Comparison of ENCODE assay signal across 27 cellular contexts in the genomic region with DNA sequence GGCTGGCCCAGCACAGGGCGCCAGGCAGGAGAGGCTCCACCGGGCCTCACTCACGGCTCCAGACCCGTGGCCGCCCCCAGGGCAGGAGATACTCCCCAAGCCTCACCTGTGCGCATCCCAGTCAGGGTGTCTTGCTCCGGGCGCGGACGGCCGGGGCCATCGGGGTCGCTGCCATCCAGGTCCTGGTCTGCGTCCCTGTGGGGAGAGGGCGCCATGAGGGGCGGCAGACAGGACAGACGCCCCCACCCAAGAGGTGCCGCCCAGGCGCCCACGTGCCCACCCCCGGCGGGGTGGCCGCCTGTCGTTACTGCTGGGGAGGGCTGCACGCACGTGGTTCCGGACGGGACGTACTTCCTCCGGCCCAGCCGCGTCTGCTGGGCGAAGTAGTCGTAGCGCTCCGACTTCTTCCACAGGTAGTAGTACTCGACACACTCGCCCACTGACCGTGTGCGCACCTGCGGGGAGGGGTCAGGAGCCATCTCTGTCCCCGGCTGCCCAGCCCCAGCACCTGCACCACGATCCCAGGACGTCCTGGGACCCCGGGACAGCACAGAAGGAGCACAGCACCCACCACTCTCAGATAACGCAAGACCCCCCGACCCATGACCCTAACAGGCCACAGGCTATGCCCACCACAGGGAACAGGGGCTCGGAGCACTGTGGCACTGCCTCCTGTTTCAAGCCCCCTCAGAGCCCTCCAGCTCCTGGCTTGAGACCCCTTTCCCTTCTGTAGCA. TPM values are rescaled to one million over a fixed set of nuclear protein-coding genes. Genes with fewer than 3 reads are reported as not detected.
A peak's percentile ranks its signal among the peaks of the same experiment; 100 is the strongest.
DNase-seq lines count a peak whose midpoint lies in the region; ATAC-seq and TF ChIP-seq lines count a peak whose summit lies in the region.
"Had no signal": no experiment of that assay in that cellular context is flagged by ENCODE, and none has a peak within 500 bp of the region (broad histone marks: within the 10 kb centered on the region; RNA-seq: fewer than 3 reads in every experiment).

No MANE protein-coding gene starts in this region.

- H3K4me2 ChIP-seq in SK-N-SH: no peak overlapping the region
- H3K4me2 ChIP-seq in neuronal stem cell (ENCODE audit: insufficient read depth, low read length, poor library complexity, severe bottlenecking): no peak overlapping the region

- H2AFZ ChIP-seq in SK-N-SH (ENCODE audit: low read depth) (no peak overlapping the region), neuronal stem cell (ENCODE audit: low read length) (no peak overlapping the region)

- POLR2A ChIA-PET in SK-N-SH (lab: Yijun Ruan, JAX): no interaction called here
- POLR2A ChIA-PET in RWPE1 (lab: Yijun Ruan, JAX; ENCODE audit: low non-redundant PET): no interaction called here

- H3K36me3 ChIP-seq in SK-N-SH (replicated peaks in 1 of 2; ENCODE audit: control insufficient read depth in 1 of 2, insufficient read depth in 2 of 2, low read length in 1 of 2): peaks cover 0 to 51% of the 10 kb centered on the region in 2 experiments
- H3K36me3 ChIP-seq in neuronal stem cell (replicated peaks in 1 of 2; ENCODE audit: control insufficient read depth in 2 of 2, insufficient read depth in 2 of 2, low read length in 2 of 2): peaks cover 47 to 81% of the 10 kb centered on the region in 2 donors

- no peak overlapping the region for H3K14ac ChIP-seq in neuronal stem cell (ENCODE audit: low read length)

- DNase-seq in SK-N-SH: peak; percentile 33
- DNase-seq in chondrocyte (ENCODE audit: low spot score): peak; percentile 83
- DNase-seq in neuronal stem cell (ENCODE audit: low spot score): no peak
- DNase-seq in stimulated activated naive CD8-positive, alpha-beta T cell treated with anti-CD3 and anti-CD28 coated beads, Interleukin-15, amount 100 ng/mL, for 72 hours: no peak
- no peak for DNase-seq in RWPE1 (ENCODE audit: low spot score)
- DNase-seq in NK-92 treated with Interleukin-12 subunit alpha and Interleukin-12 subunit beta, amount 100 ng/mL, for 24 hours (lab: John Stamatoyannopoulos, UW): no peak
- DNase-seq: activated CD4-positive, alpha-beta T cell treated with anti-CD3 and anti-CD28 coated beads, Interleukin-2, amount 50 U/mL, for 48 hours; activated naive CD4-positive, alpha-beta T cell treated with anti-CD3 and anti-CD28 coated beads for 36 hours; C1 segment of cervical spinal cord; COR-L47; DND-41; foreskin fibroblast; KBM-7; NCI-H1092 treated with DMSO at 0.1 percent for 48 hours; NCI-H1694 treated with DMSO at 0.1 percent for 48 hours; right lobe of liver; RPMI8226; stimulated activated CD4-positive, alpha-beta T cell treated with anti-CD3 and anti-CD28 coated beads, Interleukin-4, amount 100 ng/mL, for 1 hour; substantia nigra; trophoblast cell had no signal

- no peaks in the 10 kb centered on the region for H3F3A ChIP-seq in SK-N-SH (replicated peaks; ENCODE audit: insufficient read depth)

- CTCF ChIA-PET in SK-N-SH (lab: Yijun Ruan, JAX): no interaction called here
- CTCF ChIA-PET in RWPE1 (lab: Yijun Ruan, JAX): no interaction called here

- no peak overlapping the region for H2BK12ac ChIP-seq in neuronal stem cell (ENCODE audit: low read length)

- peaks cover 19% of the 10 kb centered on the region for H3K36me3 Mint-ChIP-seq in chondrocyte (ENCODE audit: low read depth)

- WGBS in SK-N-SH (ENCODE audit: low lambda C conversion rate): 93% methylated on average over 5 of the region's 48 CpGs
- no CpG with 5 or more reads among the region's 48 CpGs for WGBS in neuronal stem cell (ENCODE audit: extremely low coverage in 2 of 2, insufficient read length in 2 of 2, insufficient replicate concordance in 1 of 2), 2 donors

- peaks cover 28% of the 10 kb centered on the region for H3K79me1 ChIP-seq in neuronal stem cell (ENCODE audit: low read depth, low read length)

- H3K9me3 Mint-ChIP-seq in chondrocyte (ENCODE audit: low read depth): no peaks in the 10 kb centered on the region
- no peaks in the 10 kb centered on the region for H3K9me3 Mint-ChIP-seq in stimulated activated naive CD8-positive, alpha-beta T cell treated with anti-CD3 and anti-CD28 coated beads, Interleukin-15, amount 100 ng/mL, for 72 hours
- H3K9me3 Mint-ChIP-seq: activated naive CD4-positive, alpha-beta T cell treated with anti-CD3 and anti-CD28 coated beads for 36 hours; central memory CD8-positive, alpha-beta T cell; dendritic cell treated with granulocyte-macrophage colony-stimulating factor and Interleukin-4, amounts not matched to agents 40 ng/mL and 50 ng/mL, for 4 days; neural crest cell had no signal

- H3K9ac ChIP-seq in SK-N-SH (no peak overlapping the region), neuronal stem cell (ENCODE audit: low read depth, low read length, poor library complexity) (no peak overlapping the region)

- H2BK120ac ChIP-seq in neuronal stem cell (ENCODE audit: low read depth, low read length): no peak overlapping the region

- H3K27ac ChIP-seq in SK-N-SH (ENCODE audit: low read depth in 2 of 2, low read length in 1 of 2) (no peak overlapping the region), neuronal stem cell (replicated peaks; ENCODE audit: low read length) (no peak overlapping the region), RWPE1 (no peak overlapping the region)
- H3K27ac ChIP-seq: 22Rv1, right lobe of liver had no signal

- H3K9me3 ChIP-seq in SK-N-SH (no peaks in the 10 kb centered on the region), neuronal stem cell (replicated peaks in 1 of 2; ENCODE audit: control insufficient read depth in 2 of 2, insufficient read depth in 1 of 2, low read depth in 1 of 2, low read length in 2 of 2) (peaks cover 0 to 1% of the 10 kb centered on the region in 2 donors)
- H3K9me3 ChIP-seq: right lobe of liver had no signal

- TF ChIP-seq RAD21 in SK-N-SH (IDR thresholded peaks at IDR 0.05; ENCODE audit: low read length): no peak

- H3K79me2 ChIP-seq in SK-N-SH (ENCODE audit: insufficient read depth): 0 out of 2 replicates have a peak, but pooled peaks cover 4% of the 10 kb centered on the region

- H2AK5ac ChIP-seq in neuronal stem cell (ENCODE audit: low read depth, low read length): peak overlapping the region; percentile 18

- no peaks in the 10 kb centered on the region for H3K27me3 Mint-ChIP-seq in chondrocyte (ENCODE audit: low read depth)
- no peaks in the 10 kb centered on the region for H3K27me3 Mint-ChIP-seq in stimulated activated naive CD8-positive, alpha-beta T cell treated with anti-CD3 and anti-CD28 coated beads, Interleukin-15, amount 100 ng/mL, for 72 hours
- H3K27me3 Mint-ChIP-seq: central memory CD8-positive, alpha-beta T cell; dendritic cell treated with granulocyte-macrophage colony-stimulating factor and Interleukin-4, amounts not matched to agents 40 ng/mL and 50 ng/mL, for 4 days; progenitor cell of endocrine pancreas had no signal

- no peaks in the 10 kb centered on the region for H3K9me2 ChIP-seq in SK-N-SH

- TF ChIP-seq EP300 in SK-N-SH (IDR thresholded peaks at IDR 0.05; ENCODE audit: borderline replicate concordance in 1 of 2, low read depth in 1 of 2, low read length in 1 of 2): no peak

- peak overlapping the region; percentile 43 for H3K23ac ChIP-seq in neuronal stem cell (ENCODE audit: low read depth, low read length, poor library complexity)

- no peak overlapping the region for H3K27ac Mint-ChIP-seq in chondrocyte (ENCODE audit: unreplicated experiment)
- H3K27ac Mint-ChIP-seq in stimulated activated naive CD8-positive, alpha-beta T cell treated with anti-CD3 and anti-CD28 coated beads, Interleukin-15, amount 100 ng/mL, for 72 hours: no peak overlapping the region
- H3K27ac Mint-ChIP-seq: activated naive CD4-positive, alpha-beta T cell treated with anti-CD3 and anti-CD28 coated beads for 36 hours; dendritic cell treated with granulocyte-macrophage colony-stimulating factor and Interleukin-4, amounts not matched to agents 40 ng/mL and 50 ng/mL, for 4 days; progenitor cell of endocrine pancreas had no signal

- TF ChIP-seq CTCF in SK-N-SH (IDR thresholded peaks at IDR 0.05): no peak
- no peak for TF ChIP-seq CTCF in chondrocyte (IDR thresholded peaks at IDR 0.05)
- TF ChIP-seq CTCF in RWPE1 (conservative IDR thresholded peaks at IDR 0.05; ENCODE audit: low read depth): no peak

- no peak overlapping the region for H2BK15ac ChIP-seq in neuronal stem cell (ENCODE audit: low read length)

- H3K4me1 Mint-ChIP-seq in chondrocyte (ENCODE audit: low read depth): no peaks in the 10 kb centered on the region
- no peaks in the 10 kb centered on the region for H3K4me1 Mint-ChIP-seq in stimulated activated naive CD8-positive, alpha-beta T cell treated with anti-CD3 and anti-CD28 coated beads, Interleukin-15, amount 100 ng/mL, for 72 hours
- H3K4me1 Mint-ChIP-seq: neural crest cell had no signal

- no peaks in the 10 kb centered on the region for H4K20me1 ChIP-seq in SK-N-SH (ENCODE audit: insufficient read depth)

- no peaks in the 10 kb centered on the region for H3K27me3 ChIP-seq in SK-N-SH (ENCODE audit: insufficient read depth)
- no peaks in the 10 kb centered on the region for H3K27me3 ChIP-seq in neuronal stem cell (ENCODE audit: control insufficient read depth in 3 of 3, insufficient read depth in 3 of 3, low read depth in 1 of 3, low read length in 3 of 3)
- H3K27me3 ChIP-seq: right lobe of liver had no signal

- peak overlapping the region; percentile 3 for H4K8ac ChIP-seq in neuronal stem cell (ENCODE audit: low read depth, low read length)

- H3K4me1 ChIP-seq in SK-N-SH (ENCODE audit: control insufficient read depth in 1 of 2, insufficient read depth in 2 of 2, low read depth in 1 of 2, low read length in 1 of 2): no peaks in the 10 kb centered on the region
- no peaks in the 10 kb centered on the region for H3K4me1 ChIP-seq in neuronal stem cell (ENCODE audit: control insufficient read depth in 2 of 2, insufficient read depth in 1 of 2, low read depth in 1 of 2, low read length in 2 of 2)
- H3K4me1 ChIP-seq: right lobe of liver had no signal

- H4K91ac ChIP-seq in neuronal stem cell (ENCODE audit: low read depth, low read length, poor library complexity): no peak overlapping the region

- ATAC-seq in SK-N-SH treated with all-trans-retinoic acid at 6 μM for 48 hours (no peak), HG02884 (IDR thresholded peaks at IDR 0.05; ENCODE audit: unreplicated experiment) (no peak)
- peak; percentile 39 for ATAC-seq in stimulated activated naive CD8-positive, alpha-beta T cell treated with anti-CD3 and anti-CD28 coated beads, Interleukin-15, amount 100 ng/mL, for 72 hours

- no peak overlapping the region for H2BK5ac ChIP-seq in neuronal stem cell (ENCODE audit: low read length)

- H3K4me3 Mint-ChIP-seq in chondrocyte (ENCODE audit: unreplicated experiment): no peak overlapping the region
- no peak overlapping the region for H3K4me3 Mint-ChIP-seq in stimulated activated naive CD8-positive, alpha-beta T cell treated with anti-CD3 and anti-CD28 coated beads, Interleukin-15, amount 100 ng/mL, for 72 hours
- H3K4me3 Mint-ChIP-seq: activated naive CD4-positive, alpha-beta T cell treated with anti-CD3 and anti-CD28 coated beads for 36 hours; central memory CD8-positive, alpha-beta T cell; dendritic cell treated with granulocyte-macrophage colony-stimulating factor and Interleukin-4, amounts not matched to agents 40 ng/mL and 50 ng/mL, for 4 days; neural crest cell had no signal

- H3K4me3 ChIP-seq in SK-N-SH (ENCODE audit: low read depth in 2 of 2, low read length in 1 of 2) (no peak overlapping the region), neuronal stem cell (ENCODE audit: low read length in 2 of 2) (no peak overlapping the region)
- H3K4me3 ChIP-seq: right lobe of liver had no signal

- H3K4ac ChIP-seq in neuronal stem cell (ENCODE audit: low read length): no peak overlapping the region

- no peak overlapping the region for H3K18ac ChIP-seq in neuronal stem cell (ENCODE audit: low read length)

RNA-seq across cellular contexts. Expression of a gene that starts 17.4 kb away (rescaled TPM):
- polyA plus RNA-seq in SK-N-SH (2012; rRNA removed): 27.3 and 33.6 TPM in 2 replicates
- 19.4 and 27.7 TPM in 2 replicates for polyA plus RNA-seq in SK-N-SH (2012; cell fraction: cytosol; rRNA removed)
- 44.7 and 58.0 TPM in 2 replicates for polyA plus RNA-seq in SK-N-SH (2012; cell fraction: nucleus; rRNA removed)
- total RNA-seq in chondrocyte: 0.36 to 4.1 TPM (median 3.0 TPM) in 3 replicates
- 0.77 TPM for polyA plus RNA-seq in neuronal stem cell (2013, experiment 1 of 2)
- polyA plus RNA-seq in neuronal stem cell (2013, experiment 2 of 2): 0.65 TPM

RNA-seq across cellular contexts. Expression of a gene that starts 36.0 kb away (rescaled TPM):
- 8.0 and 15.9 TPM in 2 replicates for polyA plus RNA-seq in SK-N-SH (2012; rRNA removed)
- 10.2 and 12.4 TPM in 2 replicates for polyA plus RNA-seq in SK-N-SH (2012; cell fraction: cytosol; rRNA removed)
- polyA plus RNA-seq in SK-N-SH (2012; cell fraction: nucleus; rRNA removed): 42.6 and 47.8 TPM in 2 replicates
- 40.2 to 44.5 TPM (median 42.4 TPM) in 3 replicates for total RNA-seq in chondrocyte
- 40.2 TPM for polyA plus RNA-seq in neuronal stem cell (2013, experiment 1 of 2)
- polyA plus RNA-seq in neuronal stem cell (2013, experiment 2 of 2): 41.0 TPM

Comparison
In these comparisons a context has a peak if more than half of its experiments do, and no peak if none do; other contexts are left out.
1. DNase-seq: peak in SK-N-SH (single experiment) and chondrocyte (single experiment); none in neuronal stem cell (single experiment), stimulated activated naive CD8-positive, alpha-beta T cell treated with anti-CD3 and anti-CD28 coated beads, Interleukin-15, amount 100 ng/mL, for 72 hours (0 of 2), RWPE1 (single experiment) and NK-92 treated with Interleukin-12 subunit alpha and Interleukin-12 subunit beta, amount 100 ng/mL, for 24 hours (single experiment).